In genomic region chr1:100868364-100868995, GRCh38 we compare ENCODE assay signal across 8 cellular contexts. TPM values are rescaled to one million over a fixed set of nuclear protein-coding genes. Genes with fewer than 3 reads are reported as not detected.
DNase-seq lines count a peak whose midpoint lies in the region; ATAC-seq and TF ChIP-seq lines count a peak whose summit lies in the region.

No MANE protein-coding gene starts in this region.

- intact Hi-C loops in Panc1 (cut with micrococcal nuclease; ENCODE audit: unreplicated experiment) (loop anchor here (2.0 to 5.0 kb wide), 4 partner anchors 261 to 1061 kb away; partner anchors contain the start of gene GPR88), esophagus squamous epithelium (cut with DNase I) (loop anchor here (5.0 kb wide), 1 partner anchor 401 kb away; no protein-coding TSS in a partner anchor)

- H3K9me3 ChIP-seq in Panc1 (ENCODE audit: control insufficient read depth, insufficient read depth, low read depth, low read length) (no peaks in the 10 kb centered on the region), esophagus squamous epithelium (no peaks in the 10 kb centered on the region)

- 14 to 15% methylated on average over 7 of the region's 7 CpGs for WGBS in esophagus squamous epithelium, 2 donors

- POLR2A ChIA-PET in Panc1 (lab: Charles Lee), result interaction anchor here (0.6 kb wide), 1 partner anchor 410 kb away, joined by 5 read pairs; no protein-coding TSS in a partner anchor

- TF ChIP-seq CTCF in Panc1 (IDR thresholded peaks at IDR 0.05), result peak; percentile 53; the same call in 1 of the 2 replicates
- TF ChIP-seq CTCF in esophagus squamous epithelium (IDR thresholded peaks at IDR 0.05), result peak; percentile 28 to 75 (median 64)

- no peak overlapping the region for H3K27ac ChIP-seq in Panc1 (ENCODE audit: low read length)
- H3K27ac ChIP-seq in esophagus squamous epithelium, result no peak overlapping the region

- TF ChIP-seq POLR2A in esophagus squamous epithelium (IDR thresholded peaks at IDR 0.05), result no peak

- in situ Hi-C loops in Panc1 (cut with HindIII; ENCODE audit: low pct_unique_long_range_greater_than_20kb, low sequenced_read_pairs), result no loop called here

- CTCF ChIA-PET in Panc1 (lab: Charles Lee), result interaction anchor here (1.0 kb wide), 1 partner anchor 405 kb away, joined by 9 read pairs; no protein-coding TSS in a partner anchor

- no peaks in the 10 kb centered on the region for H3K27me3 ChIP-seq in Panc1 (ENCODE audit: control insufficient read depth, insufficient read depth, low read length)
- H3K27me3 ChIP-seq in esophagus squamous epithelium, result no peaks in the 10 kb centered on the region

- H3K4me3 ChIP-seq in Panc1 (ENCODE audit: low read depth in 2 of 2, low read length in 2 of 2) (no peak overlapping the region), esophagus squamous epithelium (no peak overlapping the region)

- H3K4me1 ChIP-seq in Panc1 (ENCODE audit: control insufficient read depth, insufficient read depth, low read length) (no peaks in the 10 kb centered on the region), esophagus squamous epithelium (peaks cover 0 to 5% (median 0%) of the 10 kb centered on the region in 3 donors)

- DNase-seq in AML-193 (lab: John Stamatoyannopoulos, UW) (peak; percentile 47 to 62), Panc1 (ENCODE audit: low read depth, low spot score) (peak; percentile 17), esophagus squamous epithelium (lab: John Stamatoyannopoulos, UW) (no peak), pulmonary artery endothelial cell (ENCODE audit: low read depth, low spot score) (peak; percentile 39), KG1 (lab: John Stamatoyannopoulos, UW) (no peak)

- no peaks in the 10 kb centered on the region for H3K36me3 ChIP-seq in Panc1 (ENCODE audit: control insufficient read depth, insufficient read depth, low read length)
- H3K36me3 ChIP-seq in esophagus squamous epithelium, result no peaks in the 10 kb centered on the region

- no TSS peak for BruUV-seq in Panc1 (replicated peaks; lab: Mats Ljungman, UMichigan)

- ATAC-seq in GM21390 (IDR thresholded peaks at IDR 0.05; ENCODE audit: unreplicated experiment) (peak; percentile 41), Panc1 (no peak), GM19328 (IDR thresholded peaks at IDR 0.05; ENCODE audit: unreplicated experiment) (no peak), HG02571 (IDR thresholded peaks at IDR 0.05; ENCODE audit: unreplicated experiment) (no peak)

RNA-seq across cellular contexts. Expression of gene EXTL2, which starts 26.2 kb away (rescaled TPM):
- total RNA-seq in Panc1 (2021; ENCODE audit: unreplicated experiment), result 9.8 TPM
- polyA plus RNA-seq in Panc1 (2012; ENCODE audit: insufficient read length), result 5.5 TPM
- 1 to 10 TPM; 1.4 to 7.4 (median 2.5) TPM for total RNA-seq in esophagus squamous epithelium
- 27.8 and 27.9 TPM in 2 replicates for total RNA-seq in pulmonary artery endothelial cell

RNA-seq across cellular contexts. Expression of gene SLC30A7, which starts 27.4 kb away (rescaled TPM):
- total RNA-seq in Panc1 (2021; ENCODE audit: unreplicated experiment), result 18.5 TPM
- polyA plus RNA-seq in Panc1 (2012; ENCODE audit: insufficient read length), result 2.7 TPM
- total RNA-seq in esophagus squamous epithelium, result 10 to 100 TPM in 3 of 4 donors, 1 to 10 TPM in 1; 9.0 to 22.1 (median 16.5) TPM
- 42.9 and 52.6 TPM in 2 replicates for total RNA-seq in pulmonary artery endothelial cell

Comparison
In these comparisons a context has a peak if more than half of its experiments do, and no peak if none do; other contexts are left out.
1. DNase-seq: peak in AML-193 (2 of 2), Panc1 (single experiment) and pulmonary artery endothelial cell (single experiment); none in esophagus squamous epithelium (single experiment) and KG1 (single experiment).